1 cellular context compared by ENCODE assay signal in the genomic region with DNA sequence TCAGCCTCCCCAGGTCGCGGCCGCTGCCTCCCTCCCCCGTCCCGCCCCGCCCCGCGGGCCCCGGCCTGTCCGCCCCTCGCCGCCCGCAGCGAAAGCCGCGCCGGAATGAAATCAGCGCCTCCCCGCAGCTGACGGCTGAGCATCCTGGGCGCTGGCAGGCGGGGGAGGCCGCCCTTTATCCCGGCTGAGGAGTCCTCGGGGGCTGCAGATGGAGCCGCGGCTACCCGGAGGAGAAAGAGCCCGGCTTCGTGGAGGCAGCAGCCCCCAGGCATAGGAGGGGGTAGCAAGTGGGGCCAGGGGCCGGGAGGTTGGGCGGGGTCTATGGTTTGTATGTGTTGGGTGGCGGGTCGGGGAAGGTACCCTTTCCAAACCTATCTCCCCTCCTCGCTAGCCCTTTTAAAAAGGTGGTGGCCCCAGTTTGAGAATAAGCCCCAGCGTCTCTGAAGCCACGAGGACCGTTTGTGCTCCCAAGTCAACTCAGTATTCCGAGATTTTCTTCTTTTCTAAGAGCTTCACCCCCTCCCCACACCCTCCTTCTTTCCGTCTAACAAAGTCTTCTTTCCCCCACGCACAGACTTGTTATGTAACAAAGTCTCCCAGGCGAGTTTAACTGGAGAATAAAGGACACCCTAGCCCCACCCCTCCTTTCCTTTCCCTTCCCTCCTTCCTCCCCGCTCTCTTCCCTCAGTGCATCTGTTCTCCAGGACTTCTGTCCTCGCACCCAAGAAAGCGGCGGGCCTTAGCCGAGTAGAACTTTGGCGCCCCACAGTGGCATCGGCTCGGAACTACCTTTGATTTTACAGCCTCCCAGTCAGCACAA.
TF ChIP-seq lines count a peak whose summit lies in the region.

No MANE protein-coding gene starts in this region.

TF ChIP-seq in H1, 55 proteins besides CTCF, POLR2A, EP300 and RAD21 (continued from another document):
- TF ChIP-seq BCL11A (IDR thresholded peaks at IDR 0.05; ENCODE audit: low read depth in 2 of 2, low read length in 2 of 2), result no peak
- 0 out of 4 replicates have a peak, but pooled peaks of 1 of the 2 experiments have one; percentile 11 for TF ChIP-seq HDAC2 (IDR thresholded peaks at IDR 0.05; ENCODE audit: borderline replicate concordance in 1 of 2, low read depth in 2 of 2, low read length in 2 of 2)
- TF ChIP-seq FOSL1 (IDR thresholded peaks at IDR 0.05; ENCODE audit: insufficient read depth, low read depth, low read length), result no peak
- TF ChIP-seq SUZ12 (IDR thresholded peaks at IDR 0.05; ENCODE audit: low read length), result no peak; the same call in 1 of the 2 replicates
- no peak for TF ChIP-seq POU5F1 (IDR thresholded peaks at IDR 0.05; ENCODE audit: low read depth, low read length)
- no peak; the same call in 1 of the 2 replicates for TF ChIP-seq TBP (IDR thresholded peaks at IDR 0.05; ENCODE audit: low read depth, low read length)
- TF ChIP-seq, protein P1, sequence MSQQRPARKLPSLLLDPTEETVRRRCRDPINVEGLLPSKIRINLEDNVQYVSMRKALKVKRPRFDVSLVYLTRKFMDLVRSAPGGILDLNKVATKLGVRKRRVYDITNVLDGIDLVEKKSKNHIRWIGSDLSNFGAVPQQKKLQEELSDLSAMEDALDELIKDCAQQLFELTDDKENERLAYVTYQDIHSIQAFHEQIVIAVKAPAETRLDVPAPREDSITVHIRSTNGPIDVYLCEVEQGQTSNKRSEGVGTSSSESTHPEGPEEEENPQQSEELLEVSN (IDR thresholded peaks at IDR 0.05), result peak; percentile 66
- no peak for TF ChIP-seq GABPA (IDR thresholded peaks at IDR 0.05; ENCODE audit: borderline replicate concordance, insufficient read depth, low read length)
- TF ChIP-seq, protein P2, sequence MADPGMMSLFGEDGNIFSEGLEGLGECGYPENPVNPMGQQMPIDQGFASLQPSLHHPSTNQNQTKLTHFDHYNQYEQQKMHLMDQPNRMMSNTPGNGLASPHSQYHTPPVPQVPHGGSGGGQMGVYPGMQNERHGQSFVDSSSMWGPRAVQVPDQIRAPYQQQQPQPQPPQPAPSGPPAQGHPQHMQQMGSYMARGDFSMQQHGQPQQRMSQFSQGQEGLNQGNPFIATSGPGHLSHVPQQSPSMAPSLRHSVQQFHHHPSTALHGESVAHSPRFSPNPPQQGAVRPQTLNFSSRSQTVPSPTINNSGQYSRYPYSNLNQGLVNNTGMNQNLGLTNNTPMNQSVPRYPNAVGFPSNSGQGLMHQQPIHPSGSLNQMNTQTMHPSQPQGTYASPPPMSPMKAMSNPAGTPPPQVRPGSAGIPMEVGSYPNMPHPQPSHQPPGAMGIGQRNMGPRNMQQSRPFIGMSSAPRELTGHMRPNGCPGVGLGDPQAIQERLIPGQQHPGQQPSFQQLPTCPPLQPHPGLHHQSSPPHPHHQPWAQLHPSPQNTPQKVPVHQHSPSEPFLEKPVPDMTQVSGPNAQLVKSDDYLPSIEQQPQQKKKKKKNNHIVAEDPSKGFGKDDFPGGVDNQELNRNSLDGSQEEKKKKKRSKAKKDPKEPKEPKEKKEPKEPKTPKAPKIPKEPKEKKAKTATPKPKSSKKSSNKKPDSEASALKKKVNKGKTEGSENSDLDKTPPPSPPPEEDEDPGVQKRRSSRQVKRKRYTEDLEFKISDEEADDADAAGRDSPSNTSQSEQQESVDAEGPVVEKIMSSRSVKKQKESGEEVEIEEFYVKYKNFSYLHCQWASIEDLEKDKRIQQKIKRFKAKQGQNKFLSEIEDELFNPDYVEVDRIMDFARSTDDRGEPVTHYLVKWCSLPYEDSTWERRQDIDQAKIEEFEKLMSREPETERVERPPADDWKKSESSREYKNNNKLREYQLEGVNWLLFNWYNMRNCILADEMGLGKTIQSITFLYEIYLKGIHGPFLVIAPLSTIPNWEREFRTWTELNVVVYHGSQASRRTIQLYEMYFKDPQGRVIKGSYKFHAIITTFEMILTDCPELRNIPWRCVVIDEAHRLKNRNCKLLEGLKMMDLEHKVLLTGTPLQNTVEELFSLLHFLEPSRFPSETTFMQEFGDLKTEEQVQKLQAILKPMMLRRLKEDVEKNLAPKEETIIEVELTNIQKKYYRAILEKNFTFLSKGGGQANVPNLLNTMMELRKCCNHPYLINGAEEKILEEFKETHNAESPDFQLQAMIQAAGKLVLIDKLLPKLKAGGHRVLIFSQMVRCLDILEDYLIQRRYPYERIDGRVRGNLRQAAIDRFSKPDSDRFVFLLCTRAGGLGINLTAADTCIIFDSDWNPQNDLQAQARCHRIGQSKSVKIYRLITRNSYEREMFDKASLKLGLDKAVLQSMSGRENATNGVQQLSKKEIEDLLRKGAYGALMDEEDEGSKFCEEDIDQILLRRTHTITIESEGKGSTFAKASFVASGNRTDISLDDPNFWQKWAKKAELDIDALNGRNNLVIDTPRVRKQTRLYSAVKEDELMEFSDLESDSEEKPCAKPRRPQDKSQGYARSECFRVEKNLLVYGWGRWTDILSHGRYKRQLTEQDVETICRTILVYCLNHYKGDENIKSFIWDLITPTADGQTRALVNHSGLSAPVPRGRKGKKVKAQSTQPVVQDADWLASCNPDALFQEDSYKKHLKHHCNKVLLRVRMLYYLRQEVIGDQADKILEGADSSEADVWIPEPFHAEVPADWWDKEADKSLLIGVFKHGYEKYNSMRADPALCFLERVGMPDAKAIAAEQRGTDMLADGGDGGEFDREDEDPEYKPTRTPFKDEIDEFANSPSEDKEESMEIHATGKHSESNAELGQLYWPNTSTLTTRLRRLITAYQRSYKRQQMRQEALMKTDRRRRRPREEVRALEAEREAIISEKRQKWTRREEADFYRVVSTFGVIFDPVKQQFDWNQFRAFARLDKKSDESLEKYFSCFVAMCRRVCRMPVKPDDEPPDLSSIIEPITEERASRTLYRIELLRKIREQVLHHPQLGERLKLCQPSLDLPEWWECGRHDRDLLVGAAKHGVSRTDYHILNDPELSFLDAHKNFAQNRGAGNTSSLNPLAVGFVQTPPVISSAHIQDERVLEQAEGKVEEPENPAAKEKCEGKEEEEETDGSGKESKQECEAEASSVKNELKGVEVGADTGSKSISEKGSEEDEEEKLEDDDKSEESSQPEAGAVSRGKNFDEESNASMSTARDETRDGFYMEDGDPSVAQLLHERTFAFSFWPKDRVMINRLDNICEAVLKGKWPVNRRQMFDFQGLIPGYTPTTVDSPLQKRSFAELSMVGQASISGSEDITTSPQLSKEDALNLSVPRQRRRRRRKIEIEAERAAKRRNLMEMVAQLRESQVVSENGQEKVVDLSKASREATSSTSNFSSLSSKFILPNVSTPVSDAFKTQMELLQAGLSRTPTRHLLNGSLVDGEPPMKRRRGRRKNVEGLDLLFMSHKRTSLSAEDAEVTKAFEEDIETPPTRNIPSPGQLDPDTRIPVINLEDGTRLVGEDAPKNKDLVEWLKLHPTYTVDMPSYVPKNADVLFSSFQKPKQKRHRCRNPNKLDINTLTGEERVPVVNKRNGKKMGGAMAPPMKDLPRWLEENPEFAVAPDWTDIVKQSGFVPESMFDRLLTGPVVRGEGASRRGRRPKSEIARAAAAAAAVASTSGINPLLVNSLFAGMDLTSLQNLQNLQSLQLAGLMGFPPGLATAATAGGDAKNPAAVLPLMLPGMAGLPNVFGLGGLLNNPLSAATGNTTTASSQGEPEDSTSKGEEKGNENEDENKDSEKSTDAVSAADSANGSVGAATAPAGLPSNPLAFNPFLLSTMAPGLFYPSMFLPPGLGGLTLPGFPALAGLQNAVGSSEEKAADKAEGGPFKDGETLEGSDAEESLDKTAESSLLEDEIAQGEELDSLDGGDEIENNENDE (IDR thresholded peaks at IDR 0.05; ENCODE audit: insufficient replicate concordance, low read length), result no peak
- TF ChIP-seq SP4 (IDR thresholded peaks at IDR 0.05; ENCODE audit: low read length), result no peak
- no peak for TF ChIP-seq RNF2 (IDR thresholded peaks at IDR 0.05; ENCODE audit: borderline replicate concordance, low read depth, low read length, missing control alignments, poor library complexity, severe bottlenecking)
- TF ChIP-seq MAFK (IDR thresholded peaks at IDR 0.05; ENCODE audit: low read depth, low read length), result no peak
- TF ChIP-seq CREB1 (IDR thresholded peaks at IDR 0.05), result no peak
- 0 out of 2 replicates have a peak, but pooled peaks have one; percentile 23 for TF ChIP-seq BACH1 (IDR thresholded peaks at IDR 0.05; ENCODE audit: low read length)
- TF ChIP-seq, protein P3, sequence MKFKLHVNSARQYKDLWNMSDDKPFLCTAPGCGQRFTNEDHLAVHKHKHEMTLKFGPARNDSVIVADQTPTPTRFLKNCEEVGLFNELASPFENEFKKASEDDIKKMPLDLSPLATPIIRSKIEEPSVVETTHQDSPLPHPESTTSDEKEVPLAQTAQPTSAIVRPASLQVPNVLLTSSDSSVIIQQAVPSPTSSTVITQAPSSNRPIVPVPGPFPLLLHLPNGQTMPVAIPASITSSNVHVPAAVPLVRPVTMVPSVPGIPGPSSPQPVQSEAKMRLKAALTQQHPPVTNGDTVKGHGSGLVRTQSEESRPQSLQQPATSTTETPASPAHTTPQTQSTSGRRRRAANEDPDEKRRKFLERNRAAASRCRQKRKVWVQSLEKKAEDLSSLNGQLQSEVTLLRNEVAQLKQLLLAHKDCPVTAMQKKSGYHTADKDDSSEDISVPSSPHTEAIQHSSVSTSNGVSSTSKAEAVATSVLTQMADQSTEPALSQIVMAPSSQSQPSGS (IDR thresholded peaks at IDR 0.05; ENCODE audit: low read length), result no peak
- no peak for TF ChIP-seq POLR2AphosphoS5 (IDR thresholded peaks at IDR 0.05; ENCODE audit: low read depth, low read length)
- no peak for TF ChIP-seq NANOG (IDR thresholded peaks at IDR 0.05; ENCODE audit: insufficient read depth, low read depth, low read length, poor library complexity, severe bottlenecking)
- TF ChIP-seq HDAC6 (IDR thresholded peaks at IDR 0.05; ENCODE audit: low read depth, low read length), result no peak
- 0 out of 2 replicates have a peak, but pooled peaks have one; percentile 24 for TF ChIP-seq EGR1 (IDR thresholded peaks at IDR 0.05; ENCODE audit: borderline replicate concordance, low read depth, low read length)
- TF ChIP-seq TEAD4 (IDR thresholded peaks at IDR 0.05; ENCODE audit: low read depth, low read length), result no peak
- no peak for TF ChIP-seq JUND (IDR thresholded peaks at IDR 0.05; ENCODE audit: low read length)
- TF ChIP-seq TAF7 (optimal IDR thresholded peaks at IDR 0.05; ENCODE audit: borderline replicate concordance, low read depth, low read length), result no peak
- 0 out of 2 replicates have a peak, but pooled peaks have one; percentile 18 for TF ChIP-seq YY1 (IDR thresholded peaks at IDR 0.05; ENCODE audit: low read depth, low read length)
- TF ChIP-seq CHD1 (IDR thresholded peaks at IDR 0.05; ENCODE audit: low read depth, low read length), result no peak
